7 cellular contexts compared by ENCODE assay signal in the genomic region with DNA sequence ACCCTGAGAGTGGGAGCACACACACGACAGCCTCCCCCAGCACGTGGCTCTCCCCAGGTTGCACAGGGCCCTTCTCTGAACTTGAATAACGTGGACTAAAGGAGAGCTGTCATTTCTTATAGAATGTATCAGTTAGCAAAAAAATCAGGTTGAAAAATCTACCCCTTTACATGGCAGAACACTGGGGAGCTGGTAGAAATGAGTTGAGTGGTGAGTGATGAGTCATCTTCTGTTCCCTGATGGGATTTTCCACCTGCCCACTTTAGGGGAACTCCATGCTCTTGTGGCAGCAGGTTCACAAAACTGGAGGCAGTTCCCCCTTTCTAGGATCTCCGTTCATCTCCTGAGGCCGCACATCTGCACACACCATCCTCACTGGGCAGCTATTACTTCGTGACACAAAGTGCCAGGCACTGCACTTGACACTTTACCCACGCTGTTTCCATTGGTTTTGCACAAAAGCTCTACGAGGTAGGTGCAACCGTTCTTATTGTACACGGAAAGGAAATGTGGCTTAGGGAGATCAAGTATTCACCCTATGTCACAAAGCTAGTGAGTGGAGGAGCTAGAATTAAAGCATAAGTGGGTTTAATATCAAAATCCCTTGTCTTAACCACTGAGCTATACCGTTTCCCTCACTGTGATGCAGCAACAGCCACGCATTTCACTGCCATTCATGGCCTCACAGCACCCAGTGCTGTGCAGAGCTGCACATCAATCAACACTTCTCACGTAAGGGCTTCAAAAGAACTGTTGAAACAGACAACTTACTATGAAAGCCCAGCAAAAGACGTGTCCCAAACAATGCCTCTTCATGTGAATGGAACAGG.
DNase-seq lines count a peak whose midpoint lies in the region; ATAC-seq, FAIRE-seq and TF ChIP-seq lines count a peak whose summit lies in the region.

No MANE protein-coding gene starts in this region.

- H3K79me2 ChIP-seq in keratinocyte (ENCODE audit: control insufficient read depth, insufficient read depth, low read length): no peaks in the 10 kb centered on the region

- peak; percentile 48 for DNase-seq in activated CD8-positive, alpha-beta memory T cell treated with anti-CD3 and anti-CD28 coated beads, Interleukin-2, amount 50 U/mL, for 4 hours
- DNase-seq in keratinocyte (ENCODE audit: low read depth, low spot score) (no peak), GF-D8 (lab: John Stamatoyannopoulos, UW) (no peak), NCI-H82 (lab: John Stamatoyannopoulos, UW) (no peak), GM19238 (ENCODE audit: insufficient read length, low spot score) (no peak)
- peak; percentile 30 for DNase-seq in stimulated activated CD8-positive, alpha-beta memory T cell treated with anti-CD3 and anti-CD28 coated beads, Interleukin-7, amount 100 ng/mL, for 24 hours (ENCODE audit: low read depth)

- peak; percentile 32 for ATAC-seq in HG03442 (IDR thresholded peaks at IDR 0.05; ENCODE audit: unreplicated experiment)

- H3K4me2 ChIP-seq in keratinocyte (ENCODE audit: control insufficient read depth, extremely low read depth, insufficient read depth, low read depth, low read length): peak overlapping the region; percentile 8

- TF ChIP-seq CTCF in keratinocyte (optimal IDR thresholded peaks at IDR 0.05 in 1 of 3, IDR thresholded peaks at IDR 0.05 in 1 of 3, conservative IDR thresholded peaks at IDR 0.05 in 1 of 3; ENCODE audit: extremely low read depth in 1 of 3, insufficient read depth in 2 of 3, low read length in 3 of 3): no peak

- H3K9ac ChIP-seq in keratinocyte (ENCODE audit: control insufficient read depth, extremely low read depth, insufficient read depth, low read length): peak overlapping the region; percentile 18

- H3K4me3 ChIP-seq in keratinocyte (ENCODE audit: control insufficient read depth in 2 of 3, extremely low read depth in 1 of 3, insufficient read depth in 2 of 3, low read depth in 1 of 3, low read length in 3 of 3): no peak overlapping the region

- peaks cover 23% of the 10 kb centered on the region for H3K4me1 ChIP-seq in keratinocyte (ENCODE audit: control insufficient read depth, extremely low read depth, insufficient read depth, low read length)

- dilution Hi-C loops in keratinocyte (cut with MboI; ENCODE audit: extremely low pct_ligation_motif_present, low sequenced_read_pairs): no loop called here

- no peak overlapping the region for H2AFZ ChIP-seq in keratinocyte (ENCODE audit: control insufficient read depth, low read length)

- FAIRE-seq in keratinocyte (lab: Jason Lieb, UNC): no peak

- no peaks in the 10 kb centered on the region for H3K27me3 ChIP-seq in keratinocyte (ENCODE audit: control insufficient read depth, extremely low read depth, insufficient read depth, low read length)

- H4K20me1 ChIP-seq in keratinocyte (ENCODE audit: control insufficient read depth, extremely low read depth, insufficient read depth, low read length): peaks cover 3% of the 10 kb centered on the region

- no peaks in the 10 kb centered on the region for H3K9me3 ChIP-seq in keratinocyte (ENCODE audit: control insufficient read depth, low read depth, low read length)

- peaks cover 19 to 34% of the 10 kb centered on the region in 2 experiments for H3K36me3 ChIP-seq in keratinocyte (ENCODE audit: control insufficient read depth in 2 of 2, extremely low read depth in 1 of 2, insufficient read depth in 2 of 2, low read length in 2 of 2)

- H3K27ac ChIP-seq in keratinocyte (ENCODE audit: control insufficient read depth, insufficient read depth, low read length): peak overlapping the region; percentile 73

- no peaks in the 10 kb centered on the region for H3K9me1 ChIP-seq in keratinocyte (ENCODE audit: control insufficient read depth, extremely low read depth, insufficient read depth, low read length)

Comparison
In these comparisons a context has a peak if more than half of its experiments do, and no peak if none do; other contexts are left out.
1. DNase-seq: peak in activated CD8-positive, alpha-beta memory T cell treated with anti-CD3 and anti-CD28 coated beads, Interleukin-2, amount 50 U/mL, for 4 hours (single experiment) and stimulated activated CD8-positive, alpha-beta memory T cell treated with anti-CD3 and anti-CD28 coated beads, Interleukin-7, amount 100 ng/mL, for 24 hours (single experiment); none in keratinocyte (single experiment), GF-D8 (single experiment), NCI-H82 (single experiment) and GM19238 (single experiment).